8 cellular contexts compared by ENCODE assay signal in the genomic region with DNA sequence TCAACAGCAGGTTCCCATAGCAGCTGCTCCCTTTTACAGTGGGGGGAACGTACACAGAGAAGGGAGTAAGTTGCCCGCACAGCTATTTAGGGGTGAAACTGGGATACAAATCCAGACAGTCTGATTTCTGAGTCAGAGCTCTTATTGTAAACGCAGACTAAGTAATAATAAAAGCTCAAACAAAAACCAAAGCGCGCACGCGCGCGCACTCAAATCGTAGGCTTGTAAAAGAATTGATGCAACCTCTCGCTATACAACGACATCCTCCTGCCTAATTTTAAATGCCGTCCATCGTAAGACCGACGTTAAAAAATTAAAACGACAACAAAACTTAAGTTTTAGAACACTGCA. TPM values are rescaled to one million over a fixed set of nuclear protein-coding genes. Genes with fewer than 3 reads are reported as not detected.
DNase-seq lines count a peak whose midpoint lies in the region; ATAC-seq and TF ChIP-seq lines count a peak whose summit lies in the region.

No MANE protein-coding gene starts in this region.

- no peak overlapping the region for H3K27ac Mint-ChIP-seq in activated T-helper 17 cell treated with anti-CD3 and anti-CD28 coated beads, Interleukin-2, amount 50 U/mL, for 72 hours
- peak overlapping the region; percentile 96 for H3K27ac Mint-ChIP-seq in osteocyte (ENCODE audit: unreplicated experiment)

- H3K27ac ChIP-seq in HUES48 (ENCODE audit: low read depth, low read length), result peak overlapping the region; percentile 56
- peak overlapping the region in 3 of 4 donors; percentile 88 to 91 (median 89) for H3K27ac ChIP-seq in gastroesophageal sphincter

- H3K36me3 Mint-ChIP-seq in activated T-helper 17 cell treated with anti-CD3 and anti-CD28 coated beads, Interleukin-2, amount 50 U/mL, for 72 hours (ENCODE audit: low read depth), result peaks cover 6% of the 10 kb centered on the region
- peaks cover 15% of the 10 kb centered on the region for H3K36me3 Mint-ChIP-seq in osteocyte (ENCODE audit: unreplicated experiment)

- H3K9me3 ChIP-seq in HUES48 (ENCODE audit: control insufficient read depth, insufficient read depth, low read length) (no peaks in the 10 kb centered on the region), gastroesophageal sphincter (no peaks in the 10 kb centered on the region)

- peak; percentile 90 for DNase-seq in EH (ENCODE audit: low read depth)
- DNase-seq in osteocyte (ENCODE audit: extremely low spot score, unreplicated experiment), result no peak
- no peak for DNase-seq in DMS114 treated with DMSO at 0.1 percent for 48 hours (lab: John Stamatoyannopoulos, UW; ENCODE audit: unreplicated experiment)
- no peak for DNase-seq in NCI-H187 (lab: John Stamatoyannopoulos, UW)

- H3K27me3 ChIP-seq in HUES48 (ENCODE audit: control insufficient read depth, insufficient read depth, low read length) (peaks cover 63% of the 10 kb centered on the region), gastroesophageal sphincter (no peaks in the 10 kb centered on the region)

- peak overlapping the region; percentile 46 for H3K9ac ChIP-seq in HUES48 (ENCODE audit: low read depth, low read length)

- H3K4me3 ChIP-seq in HUES48 (ENCODE audit: low read depth, low read length), result peak overlapping the region; percentile 70
- H3K4me3 ChIP-seq in gastroesophageal sphincter, result peak overlapping the region; percentile 58 to 88

- H3K36me3 ChIP-seq in HUES48 (ENCODE audit: control insufficient read depth, insufficient read depth, low read length), result peaks cover 9% of the 10 kb centered on the region; the same call in 1 of the 2 replicates
- peaks cover 0 to 8% of the 10 kb centered on the region in 2 donors for H3K36me3 ChIP-seq in gastroesophageal sphincter

- peak overlapping the region; percentile 86 for H3K4me3 Mint-ChIP-seq in activated T-helper 17 cell treated with anti-CD3 and anti-CD28 coated beads, Interleukin-2, amount 50 U/mL, for 72 hours
- peak overlapping the region; percentile 93 for H3K4me3 Mint-ChIP-seq in osteocyte (ENCODE audit: unreplicated experiment)

- TF ChIP-seq EP300 in gastroesophageal sphincter (IDR thresholded peaks at IDR 0.05), result no peak

- peaks cover 36% of the 10 kb centered on the region for H3K27me3 Mint-ChIP-seq in activated T-helper 17 cell treated with anti-CD3 and anti-CD28 coated beads, Interleukin-2, amount 50 U/mL, for 72 hours
- H3K27me3 Mint-ChIP-seq in osteocyte (ENCODE audit: unreplicated experiment), result peaks cover 13% of the 10 kb centered on the region

- H3K4me1 ChIP-seq in HUES48 (ENCODE audit: control insufficient read depth, insufficient read depth, low read length), result peaks cover 57% of the 10 kb centered on the region
- peaks cover 0 to 38% (median 13%) of the 10 kb centered on the region in 3 donors for H3K4me1 ChIP-seq in gastroesophageal sphincter

- peak; percentile 18 for ATAC-seq in activated T-helper 17 cell treated with anti-CD3 and anti-CD28 coated beads, Interleukin-2, amount 50 U/mL, for 72 hours (replicated peaks)
- ATAC-seq in gastroesophageal sphincter (no peak), HG02970 (IDR thresholded peaks at IDR 0.05; ENCODE audit: low FRiP score, unreplicated experiment) (no peak)

- no peaks in the 10 kb centered on the region for H3K9me3 Mint-ChIP-seq in activated T-helper 17 cell treated with anti-CD3 and anti-CD28 coated beads, Interleukin-2, amount 50 U/mL, for 72 hours
- H3K9me3 Mint-ChIP-seq in osteocyte (ENCODE audit: unreplicated experiment), result no peaks in the 10 kb centered on the region

- H3K4me1 Mint-ChIP-seq in activated T-helper 17 cell treated with anti-CD3 and anti-CD28 coated beads, Interleukin-2, amount 50 U/mL, for 72 hours, result peaks cover 12% of the 10 kb centered on the region
- H3K4me1 Mint-ChIP-seq in osteocyte (ENCODE audit: unreplicated experiment), result peaks cover 39% of the 10 kb centered on the region

- TF ChIP-seq CTCF in gastroesophageal sphincter (IDR thresholded peaks at IDR 0.05) (no peak), osteocyte (IDR thresholded peaks at IDR 0.05) (no peak)

- 1 to 4% methylated on average over 16 to 17 of the region's 17 CpGs for WGBS in gastroesophageal sphincter (ENCODE audit: low coverage in 1 of 2), 2 donors

- TF ChIP-seq POLR2A in gastroesophageal sphincter (IDR thresholded peaks at IDR 0.05), result no peak

RNA-seq across cellular contexts. Expression of a gene that starts 0.7 kb away (rescaled TPM):
- total RNA-seq in activated T-helper 17 cell treated with anti-CD3 and anti-CD28 coated beads, Interleukin-2, amount 50 U/mL, for 72 hours, result 1 to 10 TPM; 2.5 to 2.8 TPM
- 10 to 100 TPM in 1 of 4 donors, 1 to 10 TPM in 3; 3.9 to 17.5 (median 7.4) TPM for total RNA-seq in gastroesophageal sphincter
- total RNA-seq in osteocyte, result 29.2 and 32.7 TPM in 2 replicates
